19 cellular contexts compared by ENCODE assay signal in genomic region chr7:80641548-80641947, GRCh38. TPM values are rescaled to one million over a fixed set of nuclear protein-coding genes. Genes with fewer than 3 reads are reported as not detected.
A peak's percentile ranks its signal among the peaks of the same experiment; 100 is the strongest.
DNase-seq lines count a peak whose midpoint lies in the region; ATAC-seq and TF ChIP-seq lines count a peak whose summit lies in the region.
"Had no signal": no experiment of that assay in that cellular context is flagged by ENCODE, and none has a peak within 500 bp of the region (broad histone marks: within the 10 kb centered on the region; RNA-seq: fewer than 3 reads in every experiment).

No MANE protein-coding gene starts in this region.

- peaks cover 24% of the 10 kb centered on the region for H3K36me3 ChIP-seq in right atrium auricular region
- H3K36me3 ChIP-seq: prostate gland, thyroid gland had no signal

- no peaks in the 10 kb centered on the region for H3K9me3 ChIP-seq in right atrium auricular region
- H3K9me3 ChIP-seq: prostate gland, thyroid gland had no signal

- ATAC-seq in GM21529 (IDR thresholded peaks at IDR 0.05; ENCODE audit: unreplicated experiment) (no peak), HG03571 (IDR thresholded peaks at IDR 0.05; ENCODE audit: unreplicated experiment) (no peak)
- no peak for ATAC-seq in activated CD8-positive, alpha-beta memory T cell treated with anti-CD3 and anti-CD28 coated beads, Interleukin-2, amount 10 ng/mL, durations not matched to agents 7 days and 5 days
- ATAC-seq: stimulated activated memory B cell treated with anti-CD40 and anti-IgM and Interleukin-4, amounts not matched to agents 10 μg/mL and 1 μg/mL and 100 μg/mL, for 72 hours had no signal

- H3K4me3 ChIP-seq in right atrium auricular region, result peak overlapping the region; percentile 31 to 34
- H3K4me3 ChIP-seq: prostate gland, thyroid gland had no signal

- CTCF ChIA-PET in activated CD8-positive, alpha-beta memory T cell treated with anti-CD3 and anti-CD28 coated beads, Interleukin-2, amount 10 ng/mL, durations not matched to agents 7 days and 5 days (lab: Charles Lee), result no interaction called here

- no peaks in the 10 kb centered on the region for H3K27me3 ChIP-seq in right atrium auricular region
- H3K27me3 ChIP-seq: thyroid gland had no signal

- H3K4me3 Mint-ChIP-seq in type B pancreatic cell, result no peak overlapping the region
- H3K4me3 Mint-ChIP-seq in activated CD8-positive, alpha-beta memory T cell treated with anti-CD3 and anti-CD28 coated beads, Interleukin-2, amount 10 ng/mL, durations not matched to agents 7 days and 5 days, result no peak overlapping the region
- H3K4me3 Mint-ChIP-seq: activated CD4-positive, alpha-beta T cell treated with anti-CD3 and anti-CD28 coated beads, Interleukin-2, amount 10 ng/mL, durations not matched to agents 7 days and 5 days; CD4-positive, CD25-positive, alpha-beta regulatory T cell; immature natural killer cell; nephron; stimulated activated memory B cell treated with anti-CD40 and anti-IgM and Interleukin-4, amounts not matched to agents 10 μg/mL and 1 μg/mL and 100 μg/mL, for 72 hours had no signal

- H3K4me1 Mint-ChIP-seq in type B pancreatic cell (ENCODE audit: unreplicated experiment), result peaks cover 9% of the 10 kb centered on the region
- no peaks in the 10 kb centered on the region for H3K4me1 Mint-ChIP-seq in activated CD8-positive, alpha-beta memory T cell treated with anti-CD3 and anti-CD28 coated beads, Interleukin-2, amount 10 ng/mL, durations not matched to agents 7 days and 5 days
- H3K4me1 Mint-ChIP-seq: activated CD4-positive, alpha-beta T cell treated with anti-CD3 and anti-CD28 coated beads, Interleukin-2, amount 10 ng/mL, durations not matched to agents 7 days and 5 days; CD4-positive, CD25-positive, alpha-beta regulatory T cell; immature natural killer cell; stimulated activated memory B cell treated with anti-CD40 and anti-IgM and Interleukin-4, amounts not matched to agents 10 μg/mL and 1 μg/mL and 100 μg/mL, for 72 hours had no signal

- TF ChIP-seq CTCF in right atrium auricular region (IDR thresholded peaks at IDR 0.05), result no peak
- TF ChIP-seq CTCF in type B pancreatic cell (conservative IDR thresholded peaks at IDR 0.05), result no peak

- DNase-seq in NCI-H748 (lab: John Stamatoyannopoulos, UW; ENCODE audit: unreplicated experiment) (peak; percentile 4), NCI-H748 treated with DMSO at 0.1 percent for 48 hours (lab: John Stamatoyannopoulos, UW) (no peak), OCI-M2 (lab: John Stamatoyannopoulos, UW; ENCODE audit: unreplicated experiment) (peak; percentile 24), right atrium auricular region (ENCODE audit: low spot score) (no peak), type B pancreatic cell (ENCODE audit: extremely low spot score, unreplicated experiment) (no peak)
- DNase-seq in activated CD8-positive, alpha-beta memory T cell treated with anti-CD3 and anti-CD28 coated beads, Interleukin-2, amount 10 ng/mL, durations not matched to agents 7 days and 5 days, result no peak
- DNase-seq: activated CD4-positive, alpha-beta T cell treated with anti-CD3 and anti-CD28 coated beads, Interleukin-2, amount 10 ng/mL, durations not matched to agents 7 days and 5 days; activated naive CD4-positive, alpha-beta T cell; CD4-positive, CD25-positive, alpha-beta regulatory T cell; immature natural killer cell; MM.1S; NCI-H2029 treated with DMSO at 0.1 percent for 48 hours; NCI-H526 treated with DMSO at 0.1 percent for 48 hours had no signal

- H3K9me3 Mint-ChIP-seq in type B pancreatic cell, result no peaks in the 10 kb centered on the region
- peaks cover 3% of the 10 kb centered on the region for H3K9me3 Mint-ChIP-seq in activated CD8-positive, alpha-beta memory T cell treated with anti-CD3 and anti-CD28 coated beads, Interleukin-2, amount 10 ng/mL, durations not matched to agents 7 days and 5 days (ENCODE audit: low read depth)
- H3K9me3 Mint-ChIP-seq: activated CD4-positive, alpha-beta T cell treated with anti-CD3 and anti-CD28 coated beads, Interleukin-2, amount 10 ng/mL, durations not matched to agents 7 days and 5 days; nephron; stimulated activated memory B cell treated with anti-CD40 and anti-IgM and Interleukin-4, amounts not matched to agents 10 μg/mL and 1 μg/mL and 100 μg/mL, for 72 hours had no signal

- peak overlapping the region; percentile 97 for H3K27ac Mint-ChIP-seq in type B pancreatic cell
- no peak overlapping the region for H3K27ac Mint-ChIP-seq in activated CD8-positive, alpha-beta memory T cell treated with anti-CD3 and anti-CD28 coated beads, Interleukin-2, amount 10 ng/mL, durations not matched to agents 7 days and 5 days
- H3K27ac Mint-ChIP-seq: activated CD4-positive, alpha-beta T cell treated with anti-CD3 and anti-CD28 coated beads, Interleukin-2, amount 10 ng/mL, durations not matched to agents 7 days and 5 days; CD4-positive, CD25-positive, alpha-beta regulatory T cell; immature natural killer cell; stimulated activated memory B cell treated with anti-CD40 and anti-IgM and Interleukin-4, amounts not matched to agents 10 μg/mL and 1 μg/mL and 100 μg/mL, for 72 hours had no signal

- H3K36me3 Mint-ChIP-seq in type B pancreatic cell, result no peaks in the 10 kb centered on the region
- no peaks in the 10 kb centered on the region for H3K36me3 Mint-ChIP-seq in activated CD8-positive, alpha-beta memory T cell treated with anti-CD3 and anti-CD28 coated beads, Interleukin-2, amount 10 ng/mL, durations not matched to agents 7 days and 5 days
- H3K36me3 Mint-ChIP-seq: CD4-positive, CD25-positive, alpha-beta regulatory T cell; immature natural killer cell; stimulated activated memory B cell treated with anti-CD40 and anti-IgM and Interleukin-4, amounts not matched to agents 10 μg/mL and 1 μg/mL and 100 μg/mL, for 72 hours had no signal

- peak overlapping the region; percentile 18 to 84 for H3K27ac ChIP-seq in right atrium auricular region
- H3K27ac ChIP-seq: prostate gland, thyroid gland had no signal

- peaks cover 0 to 42% of the 10 kb centered on the region in 2 donors for H3K4me1 ChIP-seq in right atrium auricular region
- H3K4me1 ChIP-seq: prostate gland, thyroid gland had no signal

- H3K27me3 Mint-ChIP-seq in type B pancreatic cell, result no peaks in the 10 kb centered on the region
- no peaks in the 10 kb centered on the region for H3K27me3 Mint-ChIP-seq in activated CD8-positive, alpha-beta memory T cell treated with anti-CD3 and anti-CD28 coated beads, Interleukin-2, amount 10 ng/mL, durations not matched to agents 7 days and 5 days
- H3K27me3 Mint-ChIP-seq: activated CD4-positive, alpha-beta T cell treated with anti-CD3 and anti-CD28 coated beads, Interleukin-2, amount 10 ng/mL, durations not matched to agents 7 days and 5 days; CD4-positive, CD25-positive, alpha-beta regulatory T cell; stimulated activated memory B cell treated with anti-CD40 and anti-IgM and Interleukin-4, amounts not matched to agents 10 μg/mL and 1 μg/mL and 100 μg/mL, for 72 hours had no signal

RNA-seq across cellular contexts. Expression of gene CD36, which starts 3.1 kb away (rescaled TPM):
- total RNA-seq in right atrium auricular region (1,000 to 10,000 TPM in 1 of 2 donors, 100 to 1,000 TPM in 1; 421 to 1,029 TPM), type B pancreatic cell (ENCODE audit: low replicate concordance) (6.7 and 32.2 TPM in 2 replicates)
- total RNA-seq in activated CD8-positive, alpha-beta memory T cell treated with anti-CD3 and anti-CD28 coated beads, Interleukin-2, amount 10 ng/mL, durations not matched to agents 7 days and 5 days, result not detected
- total RNA-seq: activated CD4-positive, alpha-beta T cell treated with anti-CD3 and anti-CD28 coated beads, Interleukin-2, amount 10 ng/mL, durations not matched to agents 7 days and 5 days had no signal

Comparison
In these comparisons a context has a peak if more than half of its experiments do, and no peak if none do; other contexts are left out.
1. DNase-seq: peak in NCI-H748 (single experiment) and OCI-M2 (single experiment); none in NCI-H748 treated with DMSO at 0.1 percent for 48 hours (single experiment), right atrium auricular region (single experiment), type B pancreatic cell (single experiment) and activated CD8-positive, alpha-beta memory T cell treated with anti-CD3 and anti-CD28 coated beads, Interleukin-2, amount 10 ng/mL, durations not matched to agents 7 days and 5 days (single experiment).
2. RNA of gene CD36, which starts 3.1 kb away (total RNA-seq): 421 to 1,029 TPM in right atrium auricular region; 6.7 to 32.2 TPM in type B pancreatic cell and not detected in activated CD8-positive, alpha-beta memory T cell treated with anti-CD3 and anti-CD28 coated beads, Interleukin-2, amount 10 ng/mL, durations not matched to agents 7 days and 5 days; every median in the first group is over 10 times any median in the second.